16 cellular contexts compared by ENCODE assay signal in genomic region chr11:2146051-2146450, GRCh38. TPM values are rescaled to one million over a fixed set of nuclear protein-coding genes. Genes with fewer than 3 reads are reported as not detected.
A peak's percentile ranks its signal among the peaks of the same experiment; 100 is the strongest.
DNase-seq lines count a peak whose midpoint lies in the region; ATAC-seq, FAIRE-seq and TF ChIP-seq lines count a peak whose summit lies in the region.
"Had no signal": no experiment of that assay in that cellular context is flagged by ENCODE, and none has a peak within 500 bp of the region (broad histone marks: within the 10 kb centered on the region; RNA-seq: fewer than 3 reads in every experiment).

No MANE protein-coding gene starts in this region.

- H3K4me2 ChIP-seq in HepG2 (ENCODE audit: low read depth, low read length) (no peak overlapping the region), trophoblast cell (ENCODE audit: low read length) (no peak overlapping the region)
- H3K4me2 ChIP-seq: BLaER1 treated with 17β-estradiol and CSF1 and Interleukin-3, amounts not matched to agents 10 nM and 100 nM had no signal

- no peak for TF ChIP-seq RAD21 in HepG2 (CRISPR knock-in tag; IDR thresholded peaks at IDR 0.05)

- no peaks in the 10 kb centered on the region for H3K79me2 ChIP-seq in HepG2 (ENCODE audit: insufficient read depth, low read length)
- H3K79me2 ChIP-seq in trophoblast cell (ENCODE audit: control insufficient read depth, insufficient read depth, low read length, poor library complexity) = no peaks in the 10 kb centered on the region

- WGBS in HepG2 (ENCODE audit: low lambda C conversion rate) = 96% methylated on average over 16 of the region's 19 CpGs
- 75% methylated on average over 15 of the region's 19 CpGs for WGBS in right lobe of liver (ENCODE audit: insufficient coverage, low coverage, low lambda C conversion rate, missing lambda C conversion rate)
- no CpG with 5 or more reads among the region's 19 CpGs for WGBS in trophoblast cell (ENCODE audit: extremely low coverage, insufficient coverage, insufficient read length)

- no peak for FAIRE-seq in HepG2 (lab: Jason Lieb, UNC)

- TF ChIP-seq POLR2A in HepG2 (IDR thresholded peaks at IDR 0.05; ENCODE audit: insufficient read depth in 1 of 2, low read depth in 2 of 2, low read length in 2 of 2) (no peak), right lobe of liver (IDR thresholded peaks at IDR 0.05) (no peak)

- CTCF ChIA-PET in HepG2 (lab: Yijun Ruan, JAX; ENCODE audit: low intra/inter-chr PET ratio, low total read pairs) = no interaction called here

- TF ChIP-seq CTCF in HepG2 (CRISPR knock-in tag; IDR thresholded peaks at IDR 0.05) (no peak), right lobe of liver (IDR thresholded peaks at IDR 0.05) (no peak), mesothelial cell of epicardium (IDR thresholded peaks at IDR 0.05; ENCODE audit: unreplicated experiment) (no peak)

- H2BK120ac ChIP-seq in trophoblast cell (ENCODE audit: insufficient read depth, low read length, poor library complexity) = no peak overlapping the region

- H4K12ac ChIP-seq in trophoblast cell (ENCODE audit: low read depth, low read length) = no peak overlapping the region

- H3K18ac ChIP-seq in trophoblast cell (ENCODE audit: low read length) = no peak overlapping the region

- H2AFZ ChIP-seq in HepG2 (ENCODE audit: low read length) = no peak overlapping the region
- H2AFZ ChIP-seq in trophoblast cell (ENCODE audit: insufficient read depth, low read length, poor library complexity) = no peak overlapping the region
- H2AFZ ChIP-seq: GM23248 had no signal

- H3K27ac ChIP-seq in HepG2 (ENCODE audit: extremely low read length, insufficient read depth, low read length) (no peak overlapping the region), right lobe of liver (no peak overlapping the region), trophoblast cell (ENCODE audit: low read depth, low read length) (no peak overlapping the region)
- H3K27ac ChIP-seq: BLaER1 treated with 17β-estradiol and CSF1 and Interleukin-3, amounts not matched to agents 10 nM and 100 nM; GM23248 had no signal

- H4K91ac ChIP-seq in trophoblast cell (ENCODE audit: low read depth, low read length) = peak overlapping the region; percentile 7

- no peaks in the 10 kb centered on the region for H3K9me3 Mint-ChIP-seq in mesothelial cell of epicardium
- H3K9me3 Mint-ChIP-seq in activated T-cell treated with anti-CD3 and anti-CD28 coated beads, Interleukin-2, amount 50 U/mL, for 24 hours = no peaks in the 10 kb centered on the region
- H3K9me3 Mint-ChIP-seq: CD4-positive, CD25-positive, alpha-beta regulatory T cell had no signal

- POLR2A ChIA-PET in HepG2 (lab: Yijun Ruan, JAX) = interaction anchor here (1.2 kb wide), 1 partner anchor 158 kb away, joined by 6 read pairs; no protein-coding TSS in a partner anchor

- H3K27me3 Mint-ChIP-seq in mesothelial cell of epicardium (ENCODE audit: low read depth) = peaks cover 91% of the 10 kb centered on the region
- peaks cover 92% of the 10 kb centered on the region for H3K27me3 Mint-ChIP-seq in activated T-cell treated with anti-CD3 and anti-CD28 coated beads, Interleukin-2, amount 50 U/mL, for 24 hours

- H2BK12ac ChIP-seq in trophoblast cell (ENCODE audit: low read length) = no peak overlapping the region

- no peak overlapping the region for H3K23ac ChIP-seq in trophoblast cell (ENCODE audit: low read length)

- no peak for TF ChIP-seq EP300 in HepG2 (IDR thresholded peaks at IDR 0.05; ENCODE audit: low read depth in 2 of 2, low read length in 2 of 2)
- no peak for TF ChIP-seq EP300 in HepG2 (CRISPR knock-in tag; IDR thresholded peaks at IDR 0.05; ENCODE audit: borderline replicate concordance)

- in situ Hi-C loops in HepG2 (cut with HindIII; ENCODE audit: extremely low pct_ligation_motif_present, low pct_unique_long_range_greater_than_20kb) = no loop called here

- H3K9ac ChIP-seq in HepG2 (ENCODE audit: insufficient read depth, low read depth, low read length) = no peak overlapping the region
- no peak overlapping the region for H3K9ac ChIP-seq in trophoblast cell (ENCODE audit: low read length)
- H3K9ac ChIP-seq: BLaER1 treated with 17β-estradiol and CSF1 and Interleukin-3, amounts not matched to agents 10 nM and 100 nM; GM23248 had no signal

- H3K36me3 ChIP-seq in HepG2 (replicated peaks in 1 of 2; ENCODE audit: control insufficient read depth in 1 of 2, insufficient read depth in 2 of 2, low read length in 2 of 2) (no peaks in the 10 kb centered on the region), right lobe of liver (peaks cover 0 to 39% (median 18%) of the 10 kb centered on the region in 4 donors), trophoblast cell (ENCODE audit: control insufficient read depth in 1 of 2, insufficient read depth in 2 of 2, low read length in 2 of 2) (no peaks in the 10 kb centered on the region)
- H3K36me3 ChIP-seq: BLaER1 treated with 17β-estradiol and CSF1 and Interleukin-3, amounts not matched to agents 10 nM and 100 nM had no signal

- peaks cover 8 to 56% of the 10 kb centered on the region in 2 experiments for H3K27me3 ChIP-seq in HepG2 (ENCODE audit: control insufficient read depth in 1 of 2, insufficient read depth in 2 of 2, low read length in 2 of 2)
- no peaks in the 10 kb centered on the region for H3K27me3 ChIP-seq in right lobe of liver
- peaks cover 45% of the 10 kb centered on the region for H3K27me3 ChIP-seq in trophoblast cell (ENCODE audit: insufficient read depth, low read length)

- peak overlapping the region; percentile 25 for H3K27ac Mint-ChIP-seq in mesothelial cell of epicardium
- H3K27ac Mint-ChIP-seq in activated T-cell treated with anti-CD3 and anti-CD28 coated beads, Interleukin-2, amount 50 U/mL, for 24 hours = no peak overlapping the region
- H3K27ac Mint-ChIP-seq: CD4-positive, CD25-positive, alpha-beta regulatory T cell; H9 had no signal

- H3K36me3 Mint-ChIP-seq in mesothelial cell of epicardium = peaks cover 6% of the 10 kb centered on the region
- H3K36me3 Mint-ChIP-seq in activated T-cell treated with anti-CD3 and anti-CD28 coated beads, Interleukin-2, amount 50 U/mL, for 24 hours (ENCODE audit: low read depth) = no peaks in the 10 kb centered on the region
- H3K36me3 Mint-ChIP-seq: CD4-positive, CD25-positive, alpha-beta regulatory T cell had no signal

- no peak overlapping the region for H3K14ac ChIP-seq in trophoblast cell (ENCODE audit: low read length)

- no peak overlapping the region for H2BK5ac ChIP-seq in trophoblast cell (ENCODE audit: low read depth, low read length, poor library complexity)

- H3K4me1 ChIP-seq in HepG2 (ENCODE audit: insufficient read depth, low read length) (peaks cover 34% of the 10 kb centered on the region), right lobe of liver (peaks cover 0 to 12% (median 4%) of the 10 kb centered on the region in 4 donors), trophoblast cell (ENCODE audit: control insufficient read depth in 1 of 2, insufficient read depth in 2 of 2, low read length in 2 of 2) (peaks cover 5% of the 10 kb centered on the region in 2 experiments)

- no peak for ATAC-seq in HepG2
- no peak for ATAC-seq in right lobe of liver
- ATAC-seq in GM18868 (IDR thresholded peaks at IDR 0.05; ENCODE audit: unreplicated experiment) = no peak

- H3K4me3 ChIP-seq in HepG2 (replicated peaks in 1 of 3; ENCODE audit: insufficient read depth in 1 of 3, low read depth in 2 of 3, low read length in 3 of 3) (no peak overlapping the region), right lobe of liver (no peak overlapping the region), trophoblast cell (ENCODE audit: low read depth, low read length) (no peak overlapping the region)
- H3K4me3 ChIP-seq: BLaER1 treated with 17β-estradiol and CSF1 and Interleukin-3, amounts not matched to agents 10 nM and 100 nM; GM23248 had no signal

- H3K4me3 Mint-ChIP-seq in mesothelial cell of epicardium = peak overlapping the region; percentile 33
- no peak overlapping the region for H3K4me3 Mint-ChIP-seq in activated T-cell treated with anti-CD3 and anti-CD28 coated beads, Interleukin-2, amount 50 U/mL, for 24 hours
- H3K4me3 Mint-ChIP-seq: CD4-positive, CD25-positive, alpha-beta regulatory T cell had no signal

- H3K4me1 Mint-ChIP-seq in mesothelial cell of epicardium = peaks cover 36% of the 10 kb centered on the region
- H3K4me1 Mint-ChIP-seq in activated T-cell treated with anti-CD3 and anti-CD28 coated beads, Interleukin-2, amount 50 U/mL, for 24 hours (ENCODE audit: low read depth) = peaks cover 39% of the 10 kb centered on the region

- BruUV-seq in HepG2 (replicated peaks; lab: Mats Ljungman, UMichigan) = no TSS peak

- H3K4ac ChIP-seq in trophoblast cell (ENCODE audit: low read depth, low read length) = no peak overlapping the region

- no peak overlapping the region for H2AK5ac ChIP-seq in trophoblast cell (ENCODE audit: low read length)

- intact Hi-C loops in HepG2 (cut with micrococcal nuclease; ENCODE audit: unreplicated experiment) = no loop called here
- intact Hi-C loops in right lobe of liver (cut with DNase I) = loop anchor here in 1 of 2 donors (10.0 kb wide), 1 partner anchor 271 kb away; no protein-coding TSS in a partner anchor

- no peak for DNase-seq in HepG2 (ENCODE audit: low spot score)
- no peak for DNase-seq in right lobe of liver
- no peak for DNase-seq in mesothelial cell of epicardium (ENCODE audit: low spot score in 2 of 2, unreplicated experiment in 2 of 2)
- DNase-seq in trophoblast cell = no peak
- no peak for DNase-seq in KG1 (lab: John Stamatoyannopoulos, UW)
- DNase-seq in activated T-cell treated with anti-CD3 and anti-CD28 coated beads, Interleukin-2, amount 50 U/mL, for 24 hours = no peak
- DNase-seq: ACHN; CD4-positive, CD25-positive, alpha-beta regulatory T cell; DMS 273 treated with DMSO at 0.1 percent for 48 hours; GM23248; H9 had no signal

- H4K8ac ChIP-seq in trophoblast cell (ENCODE audit: low read depth, low read length) = no peak overlapping the region

- H3K79me1 ChIP-seq in trophoblast cell (ENCODE audit: low read length) = peaks cover 8% of the 10 kb centered on the region

- H3K9me3 ChIP-seq in HepG2 (ENCODE audit: low read length) = no peaks in the 10 kb centered on the region
- no peaks in the 10 kb centered on the region for H3K9me3 ChIP-seq in right lobe of liver
- H3K9me3 ChIP-seq in trophoblast cell (ENCODE audit: insufficient read depth, low read depth, low read length) = peaks cover 3% of the 10 kb centered on the region
- H3K9me3 ChIP-seq: BLaER1 treated with 17β-estradiol and CSF1 and Interleukin-3, amounts not matched to agents 10 nM and 100 nM had no signal

- H4K20me1 ChIP-seq in HepG2 (ENCODE audit: insufficient read depth, low read length) = no peaks in the 10 kb centered on the region

RNA-seq across cellular contexts. Expression of gene IGF2, which starts 6.9 kb away (rescaled TPM):
- total RNA-seq in HepG2 (2016; rRNA removed; fragmentation: Illumina TruSeq; extraction: Trizol) (79.1 and 138 TPM in 2 replicates), right lobe of liver (100 to 1,000 TPM in 5 of 6 experiments, 10 to 100 TPM in 1; 86.6 to 289 (median 177) TPM), mesothelial cell of epicardium (3,009 to 3,275 TPM (median 3,171 TPM) in 3 replicates)
- 150 and 154 TPM in 2 replicates for total RNA-seq in HepG2 (2016; cell fraction: cytosol; rRNA removed; fragmentation: Illumina TruSeq; extraction: Trizol; ENCODE audit: low read depth)
- total RNA-seq in HepG2 (2016; cell fraction: insoluble cytoplasmic fraction; rRNA removed; fragmentation: Illumina TruSeq; extraction: Trizol) = 71.0 and 125 TPM in 2 replicates
- total RNA-seq in HepG2 (2016; cell fraction: membrane; rRNA removed; fragmentation: Illumina TruSeq; extraction: Trizol) = 362 and 363 TPM in 2 replicates
- 89.6 and 109 TPM in 2 replicates for total RNA-seq in HepG2 (2016; cell fraction: nucleus; rRNA removed; fragmentation: Illumina TruSeq; extraction: Trizol)
- 254 and 379 TPM in 2 replicates for polyA plus RNA-seq in HepG2 (2011; rRNA removed)
- 454 and 616 TPM in 2 replicates for polyA plus RNA-seq in HepG2 (2011; cell fraction: cytosol; rRNA removed)
- 839 and 1,149 TPM in 2 replicates for polyA plus RNA-seq in HepG2 (2011; cell fraction: nucleus; rRNA removed)
- polyA plus RNA-seq in HepG2 (2012) = 4,210 and 4,559 TPM in 2 replicates
- polyA plus RNA-seq in HepG2 (2016; cell fraction: cytosol; fragmentation: Illumina TruSeq; extraction: Trizol; ENCODE audit: low read depth) = 341 and 387 TPM in 2 replicates
- 1,191 and 1,950 TPM in 2 replicates for polyA plus RNA-seq in HepG2 (2016; cell fraction: insoluble cytoplasmic fraction; fragmentation: Illumina TruSeq; extraction: Trizol; ENCODE audit: low read depth)
- 1,798 and 2,413 TPM in 2 replicates for polyA plus RNA-seq in HepG2 (2016; cell fraction: membrane; fragmentation: Illumina TruSeq; extraction: Trizol; ENCODE audit: low read depth)
- polyA plus RNA-seq in HepG2 (2016; cell fraction: nucleus; fragmentation: Illumina TruSeq; extraction: Trizol; ENCODE audit: insufficient read depth, low read depth) = 949 and 1,082 TPM in 2 replicates
- polyA minus RNA-seq in HepG2 (2011; rRNA and poly(A)+ RNA removed; ENCODE audit: low replicate concordance) = 0.19 and 781 TPM in 2 replicates
- 811 and 1,353 TPM in 2 replicates for polyA minus RNA-seq in HepG2 (2011; cell fraction: cytosol; rRNA and poly(A)+ RNA removed)
- polyA minus RNA-seq in HepG2 (2011; cell fraction: nucleus; rRNA and poly(A)+ RNA removed) = 170 and 248 TPM in 2 replicates
- polyA plus RNA-seq in trophoblast cell (2013) = 1,002 and 1,117 TPM in 2 replicates
- total RNA-seq: GM23248 had no signal
- polyA plus RNA-seq: CD4-positive, CD25-positive, alpha-beta regulatory T cell had no signal

RNA-seq across cellular contexts. Expression of gene INS, which starts 15.0 kb away (rescaled TPM):
- total RNA-seq in HepG2 (2016; rRNA removed; fragmentation: Illumina TruSeq; extraction: Trizol) = not detected in 2 replicates
- not detected in 2 replicates for total RNA-seq in HepG2 (2016; cell fraction: cytosol; rRNA removed; fragmentation: Illumina TruSeq; extraction: Trizol; ENCODE audit: low read depth)
- not detected in 2 replicates for total RNA-seq in HepG2 (2016; cell fraction: insoluble cytoplasmic fraction; rRNA removed; fragmentation: Illumina TruSeq; extraction: Trizol)
- not detected in 2 replicates for total RNA-seq in HepG2 (2016; cell fraction: membrane; rRNA removed; fragmentation: Illumina TruSeq; extraction: Trizol)
- not detected in 2 replicates for total RNA-seq in HepG2 (2016; cell fraction: nucleus; rRNA removed; fragmentation: Illumina TruSeq; extraction: Trizol)
- polyA plus RNA-seq in HepG2 (2011; rRNA removed) = not detected in 2 replicates
- polyA plus RNA-seq in HepG2 (2011; cell fraction: cytosol; rRNA removed) = not detected in 2 replicates
- not detected in 2 replicates for polyA plus RNA-seq in HepG2 (2011; cell fraction: nucleus; rRNA removed)
- polyA plus RNA-seq in HepG2 (2012) = not detected in 2 replicates
- not detected in 2 replicates for polyA plus RNA-seq in HepG2 (2016; cell fraction: cytosol; fragmentation: Illumina TruSeq; extraction: Trizol; ENCODE audit: low read depth)
- not detected in 2 replicates for polyA plus RNA-seq in HepG2 (2016; cell fraction: insoluble cytoplasmic fraction; fragmentation: Illumina TruSeq; extraction: Trizol; ENCODE audit: low read depth)
- not detected in 2 replicates for polyA plus RNA-seq in HepG2 (2016; cell fraction: membrane; fragmentation: Illumina TruSeq; extraction: Trizol; ENCODE audit: low read depth)
- polyA plus RNA-seq in HepG2 (2016; cell fraction: nucleus; fragmentation: Illumina TruSeq; extraction: Trizol; ENCODE audit: insufficient read depth, low read depth) = not detected in 2 replicates
- polyA minus RNA-seq in HepG2 (2011; rRNA and poly(A)+ RNA removed; ENCODE audit: low replicate concordance) = not detected in 2 replicates
- polyA minus RNA-seq in HepG2 (2011; cell fraction: cytosol; rRNA and poly(A)+ RNA removed) = not detected in 2 replicates
- polyA minus RNA-seq in HepG2 (2011; cell fraction: nucleus; rRNA and poly(A)+ RNA removed) = not detected in 2 replicates
- not detected for total RNA-seq in right lobe of liver
- not detected in 3 replicates for total RNA-seq in mesothelial cell of epicardium
- not detected in 2 replicates for polyA plus RNA-seq in trophoblast cell (2013)
- total RNA-seq: A172; CD4-positive, CD25-positive, alpha-beta regulatory T cell; Daoy; GM23248; H9; HT1080 had no signal
- polyA plus RNA-seq: CD4-positive, CD25-positive, alpha-beta regulatory T cell; GM23248 had no signal

RNA-seq across cellular contexts. Expression of gene TH, which starts 25.6 kb away (rescaled TPM):
- total RNA-seq in HepG2 (2016; rRNA removed; fragmentation: Illumina TruSeq; extraction: Trizol) (not detected in 2 replicates), right lobe of liver (under 1 TPM in 2 of 6 experiments, not detected in 4; 0.51 to 0.64 TPM), mesothelial cell of epicardium (0.77 to 1.4 TPM (median 1.1 TPM) in 3 replicates)
- not detected in 2 replicates for total RNA-seq in HepG2 (2016; cell fraction: cytosol; rRNA removed; fragmentation: Illumina TruSeq; extraction: Trizol; ENCODE audit: low read depth)
- total RNA-seq in HepG2 (2016; cell fraction: insoluble cytoplasmic fraction; rRNA removed; fragmentation: Illumina TruSeq; extraction: Trizol) = not detected in 2 replicates
- total RNA-seq in HepG2 (2016; cell fraction: membrane; rRNA removed; fragmentation: Illumina TruSeq; extraction: Trizol) = not detected in 2 replicates
- not detected in 2 replicates for total RNA-seq in HepG2 (2016; cell fraction: nucleus; rRNA removed; fragmentation: Illumina TruSeq; extraction: Trizol)
- polyA plus RNA-seq in HepG2 (2011; rRNA removed) = 0.36 and 0.42 TPM in 2 replicates
- 0.08 and 0.15 TPM in 2 replicates for polyA plus RNA-seq in HepG2 (2011; cell fraction: cytosol; rRNA removed)
- polyA plus RNA-seq in HepG2 (2011; cell fraction: nucleus; rRNA removed) = 3.1 and 4.3 TPM in 2 replicates
- polyA plus RNA-seq in HepG2 (2012) = not detected in 2 replicates
- polyA plus RNA-seq in HepG2 (2016; cell fraction: cytosol; fragmentation: Illumina TruSeq; extraction: Trizol; ENCODE audit: low read depth) = not detected in 2 replicates
- not detected in 2 replicates for polyA plus RNA-seq in HepG2 (2016; cell fraction: insoluble cytoplasmic fraction; fragmentation: Illumina TruSeq; extraction: Trizol; ENCODE audit: low read depth)
- not detected in 2 replicates for polyA plus RNA-seq in HepG2 (2016; cell fraction: membrane; fragmentation: Illumina TruSeq; extraction: Trizol; ENCODE audit: low read depth)
- polyA plus RNA-seq in HepG2 (2016; cell fraction: nucleus; fragmentation: Illumina TruSeq; extraction: Trizol; ENCODE audit: insufficient read depth, low read depth) = not detected in 2 replicates
- not detected in 2 replicates for polyA minus RNA-seq in HepG2 (2011; rRNA and poly(A)+ RNA removed; ENCODE audit: low replicate concordance)
- polyA minus RNA-seq in HepG2 (2011; cell fraction: cytosol; rRNA and poly(A)+ RNA removed) = not detected in 2 replicates
- polyA minus RNA-seq in HepG2 (2011; cell fraction: nucleus; rRNA and poly(A)+ RNA removed) = not detected in 2 replicates
- polyA plus RNA-seq in trophoblast cell (2013) = 0.03 TPM in 2 replicates
- total RNA-seq: CD4-positive, CD25-positive, alpha-beta regulatory T cell; Daoy; GM23248; H9; HT1080 had no signal
- polyA plus RNA-seq: CD4-positive, CD25-positive, alpha-beta regulatory T cell; GM23248 had no signal
